In genomic region chr17:65857713-65858112, GRCh38 we compare ENCODE assay signal across 18 cellular contexts.
A peak's percentile ranks its signal among the peaks of the same experiment; 100 is the strongest.
DNase-seq lines count a peak whose midpoint lies in the region; ATAC-seq, FAIRE-seq and TF ChIP-seq lines count a peak whose summit lies in the region.
"Had no signal": no experiment of that assay in that cellular context is flagged by ENCODE, and none has a peak within 500 bp of the region (broad histone marks: within the 10 kb centered on the region; RNA-seq: fewer than 3 reads in every experiment).

No MANE protein-coding gene starts in this region.

- H3K79me2 ChIP-seq in GM23248 (ENCODE audit: insufficient read depth), result no peaks in the 10 kb centered on the region

- no peaks in the 10 kb centered on the region for H3K9me2 ChIP-seq in GM23248 (ENCODE audit: insufficient read depth)

- H3K9ac ChIP-seq in GM23248 (no peak overlapping the region), adipocyte (ENCODE audit: low read length) (no peak overlapping the region)
- H3K9ac ChIP-seq: KMS-11 had no signal

- H3K4me3 ChIP-seq in GM23248, result no peak overlapping the region
- H3K4me3 ChIP-seq in adipocyte (ENCODE audit: low read length), result no peak overlapping the region
- H3K4me3 ChIP-seq in foreskin fibroblast (ENCODE audit: low read depth in 1 of 2, low read length in 2 of 2), result no peak overlapping the region
- H3K4me3 ChIP-seq in pancreas, result no peak overlapping the region

- H4K20me1 ChIP-seq in GM23248 (ENCODE audit: insufficient read depth), result no peaks in the 10 kb centered on the region

- ATAC-seq in GM18861 (IDR thresholded peaks at IDR 0.05; ENCODE audit: unreplicated experiment) (no peak), pancreas (no peak), GM21423 (IDR thresholded peaks at IDR 0.05; ENCODE audit: unreplicated experiment) (no peak)
- ATAC-seq: HepG2 had no signal

- H3K9me3 ChIP-seq in GM23248 (ENCODE audit: low read depth) (no peaks in the 10 kb centered on the region), adipocyte (ENCODE audit: control insufficient read depth, low read length) (no peaks in the 10 kb centered on the region), pancreas (no peaks in the 10 kb centered on the region)

- intact Hi-C loops in pancreas (cut with DNase I), result no loop called here

- H3K36me3 ChIP-seq in GM23248 (ENCODE audit: low read depth) (no peaks in the 10 kb centered on the region), adipocyte (ENCODE audit: control insufficient read depth, insufficient read depth, low read length, severe bottlenecking) (no peaks in the 10 kb centered on the region), pancreas (no peaks in the 10 kb centered on the region)

- TF ChIP-seq CTCF in foreskin fibroblast (IDR thresholded peaks at IDR 0.05; ENCODE audit: low read depth, low read length), result no peak
- TF ChIP-seq CTCF in pancreas (IDR thresholded peaks at IDR 0.05), result no peak

- 67 to 83% methylated on average over 2 of the region's 2 CpGs for WGBS in GM23248 (ENCODE audit: low coverage in 1 of 2, low lambda C conversion rate in 2 of 2, missing lambda C conversion rate in 2 of 2), 2 experiments
- WGBS in pancreas, 2 donors, result 93 to 95% methylated on average over 2 of the region's 2 CpGs

- no peaks in the 10 kb centered on the region for H3F3A ChIP-seq in GM23248 (ENCODE audit: insufficient read depth)

- FAIRE-seq in pancreas (lab: Jason Lieb, UNC), result no peak
- FAIRE-seq: HepG2, HTR-8/SVneo had no signal

- peaks cover 8% of the 10 kb centered on the region; the same call in 1 of the 2 replicates for H3K4me1 ChIP-seq in GM23248 (ENCODE audit: insufficient read depth)
- peaks cover 13% of the 10 kb centered on the region for H3K4me1 ChIP-seq in adipocyte (ENCODE audit: control insufficient read depth, insufficient read depth, low read length)
- H3K4me1 ChIP-seq in pancreas, result no peaks in the 10 kb centered on the region

- in situ Hi-C loops in GM23248 (cut with MboI), result no loop called here

- DNase-seq in AG20443 (ENCODE audit: low spot score) (peak; percentile 20), GM23248 (peak; percentile 47), adipocyte (ENCODE audit: low read depth) (peak; percentile 33), foreskin fibroblast (peak; percentile 7 to 9), AG08396 (ENCODE audit: low spot score) (no peak), pancreas (no peak)
- DNase-seq: C1 segment of cervical spinal cord; Calu3; CD4-positive, alpha-beta T cell; DMS 273 treated with DMSO at 0.1 percent for 48 hours; GDM1; GOT3; H9 had no signal

- H3K27ac ChIP-seq in GM23248, result no peak overlapping the region
- H3K27ac ChIP-seq in pancreas, result no peak overlapping the region
- H3K27ac ChIP-seq: KMS-11 had no signal

- no peak overlapping the region for H2AFZ ChIP-seq in GM23248

- H3K27me3 ChIP-seq in GM23248 (replicated peaks; ENCODE audit: insufficient read depth) (no peaks in the 10 kb centered on the region), adipocyte (replicated peaks; ENCODE audit: control insufficient read depth, insufficient read depth, low read length) (no peaks in the 10 kb centered on the region), pancreas (no peaks in the 10 kb centered on the region)

- H3K4me2 ChIP-seq in GM23248 (ENCODE audit: unreplicated experiment), result no peak overlapping the region
- H3K4me2 ChIP-seq: KMS-11 had no signal

Comparison
In these comparisons a context has a peak if more than half of its experiments do, and no peak if none do; other contexts are left out.
1. DNase-seq: peak in AG20443 (single experiment), GM23248 (single experiment), adipocyte (single experiment) and foreskin fibroblast (2 of 2); none in AG08396 (single experiment) and pancreas (0 of 6).